Comparison of ENCODE assay signal across 8 cellular contexts in genomic region chr7:142357953-142358520, GRCh38.
DNase-seq lines count a peak whose midpoint lies in the region; ATAC-seq and TF ChIP-seq lines count a peak whose summit lies in the region.

No MANE protein-coding gene starts in this region.

- CTCF ChIA-PET in RWPE1 (lab: Yijun Ruan, JAX): interaction anchor here (0.9 kb wide), 1 partner anchor 26 kb away, joined by 3 read pairs; no protein-coding TSS in a partner anchor

- H3K4me3 Mint-ChIP-seq in mesothelial cell of epicardium: peak overlapping the region; percentile 32
- H3K4me3 Mint-ChIP-seq in activated T-helper 1 cell treated with anti-CD3 and anti-CD28 coated beads, Interleukin-12 subunit alpha, Interleukin-12 subunit beta, Interleukin-2, Interleukin-4 antibody, amounts not matched to agents 30 ng/mL and 10 ng/mL and 1 ng/mL, durations not matched to agents 14 hours and 24 hours and 36 hours: no peak overlapping the region

- H3K9me3 Mint-ChIP-seq in mesothelial cell of epicardium: peaks cover 13% of the 10 kb centered on the region
- no peaks in the 10 kb centered on the region for H3K9me3 Mint-ChIP-seq in activated T-helper 1 cell treated with anti-CD3 and anti-CD28 coated beads, Interleukin-12 subunit alpha, Interleukin-12 subunit beta, Interleukin-2, Interleukin-4 antibody, amounts not matched to agents 30 ng/mL and 10 ng/mL and 1 ng/mL, durations not matched to agents 14 hours and 24 hours and 36 hours

- DNase-seq in stimulated activated CD4-positive, alpha-beta T cell treated with anti-CD3 and anti-CD28 coated beads, Interleukin-2, amount 100 ng/mL, for 48 hours: peak; percentile 19 to 30
- DNase-seq in stimulated activated CD4-positive, alpha-beta T cell treated with anti-CD3 and anti-CD28 coated beads, Interleukin-12 subunit alpha, Interleukin-12 subunit beta, amount 100 ng/mL, for 4 hours: no peak
- DNase-seq in Jurkat, Clone E6-1 (ENCODE audit: low read depth, low spot score): peak; percentile 96
- DNase-seq in RWPE1 (ENCODE audit: low spot score) (peak; percentile 36), dorsolateral prefrontal cortex (peak in 1 of 10 donors; percentile 36), mesothelial cell of epicardium (ENCODE audit: low spot score in 2 of 2, unreplicated experiment in 2 of 2) (no peak)
- no peak for DNase-seq in activated T-helper 1 cell treated with anti-CD3 and anti-CD28 coated beads, Interleukin-12 subunit alpha, Interleukin-12 subunit beta, Interleukin-2, Interleukin-4 antibody, amounts not matched to agents 30 ng/mL and 10 ng/mL and 1 ng/mL, durations not matched to agents 14 hours and 24 hours and 36 hours (ENCODE audit: low spot score)

- no peaks in the 10 kb centered on the region for H3K36me3 Mint-ChIP-seq in mesothelial cell of epicardium
- no peaks in the 10 kb centered on the region for H3K36me3 Mint-ChIP-seq in activated T-helper 1 cell treated with anti-CD3 and anti-CD28 coated beads, Interleukin-12 subunit alpha, Interleukin-12 subunit beta, Interleukin-2, Interleukin-4 antibody, amounts not matched to agents 30 ng/mL and 10 ng/mL and 1 ng/mL, durations not matched to agents 14 hours and 24 hours and 36 hours (ENCODE audit: low read depth)

- H3K4me1 Mint-ChIP-seq in mesothelial cell of epicardium: peaks cover 6% of the 10 kb centered on the region
- peaks cover 20% of the 10 kb centered on the region for H3K4me1 Mint-ChIP-seq in activated T-helper 1 cell treated with anti-CD3 and anti-CD28 coated beads, Interleukin-12 subunit alpha, Interleukin-12 subunit beta, Interleukin-2, Interleukin-4 antibody, amounts not matched to agents 30 ng/mL and 10 ng/mL and 1 ng/mL, durations not matched to agents 14 hours and 24 hours and 36 hours (ENCODE audit: low read depth)

- H3K27ac ChIP-seq in RWPE1 (no peak overlapping the region), dorsolateral prefrontal cortex (peak overlapping the region in 6 of 59 donors; percentile 15 to 62 (median 28))

- no peak overlapping the region for H3K27ac Mint-ChIP-seq in mesothelial cell of epicardium
- H3K27ac Mint-ChIP-seq in activated T-helper 1 cell treated with anti-CD3 and anti-CD28 coated beads, Interleukin-12 subunit alpha, Interleukin-12 subunit beta, Interleukin-2, Interleukin-4 antibody, amounts not matched to agents 30 ng/mL and 10 ng/mL and 1 ng/mL, durations not matched to agents 14 hours and 24 hours and 36 hours: no peak overlapping the region

- peak; percentile 99 for ATAC-seq in GM21786 (IDR thresholded peaks at IDR 0.05; ENCODE audit: unreplicated experiment)

- TF ChIP-seq CTCF in RWPE1 (conservative IDR thresholded peaks at IDR 0.05; ENCODE audit: low read depth) (peak; percentile 84), dorsolateral prefrontal cortex (IDR thresholded peaks at IDR 0.05 in 54 of 56, conservative IDR thresholded peaks at IDR 0.05 in 2 of 56; ENCODE audit: low read depth in 1 of 56, partially characterized antibody in 56 of 56) (peak; percentile 28 to 91 (median 76)), mesothelial cell of epicardium (IDR thresholded peaks at IDR 0.05; ENCODE audit: unreplicated experiment) (peak; percentile 66)

- POLR2A ChIA-PET in RWPE1 (lab: Yijun Ruan, JAX; ENCODE audit: low non-redundant PET): no interaction called here

- no peaks in the 10 kb centered on the region for H3K27me3 ChIP-seq in dorsolateral prefrontal cortex

- intact Hi-C loops in dorsolateral prefrontal cortex (cut with DNase I): no loop called here
- intact Hi-C loops in activated T-helper 1 cell treated with anti-CD3 and anti-CD28 coated beads, Interleukin-12 subunit alpha, Interleukin-12 subunit beta, Interleukin-2, Interleukin-4 antibody, amounts not matched to agents 30 ng/mL and 10 ng/mL and 1 ng/mL, durations not matched to agents 14 hours and 24 hours and 36 hours (cut with micrococcal nuclease): loop anchor here (1.0 to 10.0 kb wide), 2 partner anchors 26 to 857 kb away; no protein-coding TSS in a partner anchor

- H3K4me3 ChIP-seq in Jurkat, Clone E6-1 (ENCODE audit: low read length): peak overlapping the region; percentile 11; the same call in 1 of the 2 replicates
- H3K4me3 ChIP-seq in dorsolateral prefrontal cortex: no peak overlapping the region

- H3K27me3 Mint-ChIP-seq in mesothelial cell of epicardium (ENCODE audit: low read depth): peaks cover 14% of the 10 kb centered on the region
- peaks cover 17% of the 10 kb centered on the region for H3K27me3 Mint-ChIP-seq in activated T-helper 1 cell treated with anti-CD3 and anti-CD28 coated beads, Interleukin-12 subunit alpha, Interleukin-12 subunit beta, Interleukin-2, Interleukin-4 antibody, amounts not matched to agents 30 ng/mL and 10 ng/mL and 1 ng/mL, durations not matched to agents 14 hours and 24 hours and 36 hours (ENCODE audit: insufficient read depth)

Comparison
In these comparisons a context has a peak if more than half of its experiments do, and no peak if none do; other contexts are left out.
1. DNase-seq: peak in stimulated activated CD4-positive, alpha-beta T cell treated with anti-CD3 and anti-CD28 coated beads, Interleukin-2, amount 100 ng/mL, for 48 hours (2 of 2), Jurkat, Clone E6-1 (single experiment) and RWPE1 (single experiment); none in stimulated activated CD4-positive, alpha-beta T cell treated with anti-CD3 and anti-CD28 coated beads, Interleukin-12 subunit alpha, Interleukin-12 subunit beta, amount 100 ng/mL, for 4 hours (single experiment), mesothelial cell of epicardium (0 of 2) and activated T-helper 1 cell treated with anti-CD3 and anti-CD28 coated beads, Interleukin-12 subunit alpha, Interleukin-12 subunit beta, Interleukin-2, Interleukin-4 antibody, amounts not matched to agents 30 ng/mL and 10 ng/mL and 1 ng/mL, durations not matched to agents 14 hours and 24 hours and 36 hours (single experiment).
2. Peak in every context shown above with its lines, with median percentiles within 50 percentile points of each other: CTCF ChIP-seq.